In the genomic region with DNA sequence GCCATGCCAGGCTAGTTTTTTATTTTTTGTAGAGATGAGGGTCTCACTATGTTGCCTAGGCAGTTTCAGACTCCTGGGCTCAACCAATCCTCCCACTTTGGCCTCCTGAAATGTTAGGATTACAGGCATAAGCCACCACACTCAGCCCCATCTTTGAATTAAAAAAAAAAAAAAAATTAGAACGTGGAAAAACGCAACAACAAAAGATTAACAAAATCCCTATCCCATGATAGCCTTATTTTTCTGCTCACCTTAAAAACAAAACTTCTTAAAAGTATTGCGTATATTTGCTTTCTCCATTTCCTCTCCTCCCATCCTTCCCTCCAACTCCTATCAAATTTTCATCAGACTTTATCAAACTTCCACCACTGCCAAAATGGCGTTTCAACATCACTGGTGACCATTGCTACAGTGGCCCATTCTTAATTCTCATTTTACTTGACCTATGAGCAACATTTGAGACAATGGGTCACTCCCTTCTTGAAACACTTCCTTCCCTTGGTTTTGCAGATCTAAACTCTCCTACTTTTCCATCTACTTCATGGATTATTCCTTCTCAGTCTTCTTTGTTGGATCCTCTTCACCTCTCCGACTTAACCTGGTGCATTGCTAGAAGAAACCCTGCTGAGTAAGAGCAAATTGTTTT, we compare ENCODE assay signal across 8 cellular contexts. TPM values are rescaled to one million over a fixed set of nuclear protein-coding genes. Genes with fewer than 3 reads are reported as not detected.
DNase-seq lines count a peak whose midpoint lies in the region; ATAC-seq and TF ChIP-seq lines count a peak whose summit lies in the region.

No MANE protein-coding gene starts in this region.

- POLR2A ChIA-PET in activated CD8-positive, alpha-beta T cell treated with anti-CD3 and anti-CD28 coated beads for 36 hours (lab: Charles Lee) = interaction anchor here (0.9 to 1.6 kb wide), 2 partner anchors 23 to 449 kb away, joined by 3 to 5 read pairs; partner anchors contain the start of gene EXO5

- peak overlapping the region; percentile 79 for H3K4me2 ChIP-seq in DND-41 (ENCODE audit: insufficient read depth, low read length)

- H3K79me2 ChIP-seq in DND-41 (ENCODE audit: insufficient read depth, low read length) = peaks cover 12% of the 10 kb centered on the region

- peaks cover 9% of the 10 kb centered on the region for H3K27me3 Mint-ChIP-seq in activated CD8-positive, alpha-beta T cell treated with anti-CD3 and anti-CD28 coated beads for 36 hours

- no peak for TF ChIP-seq CTCF in DND-41 (IDR thresholded peaks at IDR 0.05; ENCODE audit: borderline replicate concordance, extremely low read depth, low read length, poor library complexity, severe bottlenecking)
- TF ChIP-seq CTCF in activated CD8-positive, alpha-beta T cell treated with anti-CD3 and anti-CD28 coated beads for 36 hours (IDR thresholded peaks at IDR 0.05) = no peak

- WGBS in right cardiac atrium = 26% methylated on average over 5 of the region's 5 CpGs

- H3K4me1 ChIP-seq in DND-41 (ENCODE audit: insufficient read depth, low read length) (peaks cover 26% of the 10 kb centered on the region), right cardiac atrium (ENCODE audit: control insufficient read depth, insufficient read depth, low read length) (no peaks in the 10 kb centered on the region), skeletal muscle tissue (ENCODE audit: control insufficient read depth in 3 of 3, insufficient read depth in 3 of 3, low read length in 3 of 3) (peaks cover 12 to 15% (median 12%) of the 10 kb centered on the region in 3 donors)

- no peak for ATAC-seq in DND-41 (ENCODE audit: insufficient read depth, low read depth)
- peak; percentile 11 for ATAC-seq in HG02571 (IDR thresholded peaks at IDR 0.05; ENCODE audit: unreplicated experiment)
- ATAC-seq in activated CD8-positive, alpha-beta T cell treated with anti-CD3 and anti-CD28 coated beads for 36 hours = peak; percentile 7
- ATAC-seq in right cardiac atrium = peak; percentile 10 to 65
- no peak for ATAC-seq in GM18909 (IDR thresholded peaks at IDR 0.05; ENCODE audit: poor library complexity, unreplicated experiment)
- ATAC-seq in HG03432 (IDR thresholded peaks at IDR 0.05; ENCODE audit: unreplicated experiment) = no peak

- no peaks in the 10 kb centered on the region for H4K20me1 ChIP-seq in DND-41 (ENCODE audit: insufficient read depth, low read length)

- peak overlapping the region; percentile 88 for H3K27ac Mint-ChIP-seq in activated CD8-positive, alpha-beta T cell treated with anti-CD3 and anti-CD28 coated beads for 36 hours

- H3K27me3 ChIP-seq in DND-41 (ENCODE audit: insufficient read depth, low read length, poor library complexity) (no peaks in the 10 kb centered on the region), right cardiac atrium (ENCODE audit: control insufficient read depth, insufficient read depth) (no peaks in the 10 kb centered on the region), skeletal muscle tissue (ENCODE audit: control insufficient read depth in 3 of 3, insufficient read depth in 3 of 3, low read length in 3 of 3) (no peaks in the 10 kb centered on the region)

- H3K36me3 Mint-ChIP-seq in activated CD8-positive, alpha-beta T cell treated with anti-CD3 and anti-CD28 coated beads for 36 hours (ENCODE audit: low read depth) = peaks cover 22% of the 10 kb centered on the region

- H3K36me3 ChIP-seq in DND-41 (ENCODE audit: insufficient read depth, low read length) (peaks cover 10% of the 10 kb centered on the region; the same call in 1 of the 2 replicates), skeletal muscle tissue (ENCODE audit: control insufficient read depth in 3 of 3, insufficient read depth in 3 of 3, low read length in 3 of 3) (peaks cover 0 to 2% (median 2%) of the 10 kb centered on the region in 3 donors)

- intact Hi-C loops in activated CD8-positive, alpha-beta T cell treated with anti-CD3 and anti-CD28 coated beads for 36 hours (cut with micrococcal nuclease) = no loop called here
- intact Hi-C loops in right cardiac atrium (cut with DNase I) = no loop called here

- peak overlapping the region; percentile 87 for H2AFZ ChIP-seq in DND-41 (ENCODE audit: low read depth, low read length)

- H3K9ac ChIP-seq in DND-41 (ENCODE audit: low read depth, low read length) = peak overlapping the region; percentile 77
- peak overlapping the region; percentile 70 to 79 (median 77) for H3K9ac ChIP-seq in skeletal muscle tissue (ENCODE audit: low read depth in 1 of 3, low read length in 3 of 3)

- peaks cover 14% of the 10 kb centered on the region for H3K4me1 Mint-ChIP-seq in activated CD8-positive, alpha-beta T cell treated with anti-CD3 and anti-CD28 coated beads for 36 hours (ENCODE audit: low read depth)

- H3K9me3 ChIP-seq in DND-41 (ENCODE audit: insufficient read depth, low read length, severe bottlenecking) (no peaks in the 10 kb centered on the region), right cardiac atrium (ENCODE audit: control insufficient read depth, low read length) (no peaks in the 10 kb centered on the region), skeletal muscle tissue (ENCODE audit: control insufficient read depth in 3 of 3, low read length in 3 of 3) (no peaks in the 10 kb centered on the region)

- CTCF ChIA-PET in activated CD8-positive, alpha-beta T cell treated with anti-CD3 and anti-CD28 coated beads for 36 hours (lab: Charles Lee) = interaction anchor here (1.1 to 2.9 kb wide), 5 partner anchors 27 to 422 kb away, joined by 3 to 23 read pairs (median 4); no protein-coding TSS in a partner anchor

- H3K27ac ChIP-seq in DND-41 (ENCODE audit: low read length) = peak overlapping the region; percentile 82
- peak overlapping the region; percentile 90 for H3K27ac ChIP-seq in right cardiac atrium (ENCODE audit: low read length)
- peak overlapping the region; percentile 77 for H3K27ac ChIP-seq in skeletal muscle tissue (ENCODE audit: low read depth, low read length)

- H3K4me3 ChIP-seq in DND-41 (ENCODE audit: low read depth in 1 of 2, low read length in 2 of 2) (peak overlapping the region; percentile 79 to 90), right cardiac atrium (ENCODE audit: low read length) (peak overlapping the region; percentile 77), skeletal muscle tissue (ENCODE audit: low read length in 3 of 3) (peak overlapping the region; percentile 84 to 94 (median 91))

- H3K9me3 Mint-ChIP-seq in activated CD8-positive, alpha-beta T cell treated with anti-CD3 and anti-CD28 coated beads for 36 hours = peaks cover 6% of the 10 kb centered on the region

- DNase-seq in DND-41 = no peak
- DNase-seq in activated CD8-positive, alpha-beta T cell treated with anti-CD3 and anti-CD28 coated beads for 36 hours = no peak
- DNase-seq in right cardiac atrium = no peak
- DNase-seq in NOMO-1 (lab: John Stamatoyannopoulos, UW; ENCODE audit: unreplicated experiment in 2 of 2) = no peak

- peak overlapping the region; percentile 93 for H3K4me3 Mint-ChIP-seq in activated CD8-positive, alpha-beta T cell treated with anti-CD3 and anti-CD28 coated beads for 36 hours

RNA-seq across cellular contexts. Expression of gene ZNF684, which starts 0.6 kb away (rescaled TPM):
- total RNA-seq in activated CD8-positive, alpha-beta T cell treated with anti-CD3 and anti-CD28 coated beads for 36 hours = 1 to 10 TPM; 4.2 to 4.4 TPM
- total RNA-seq in right cardiac atrium (1 to 10 TPM; 6.7 to 8.8 (median 7.7) TPM), skeletal muscle tissue (2.1 TPM)
- polyA plus RNA-seq in right cardiac atrium = 6.0 TPM

RNA-seq across cellular contexts. Expression of gene EXO5, which starts 22.3 kb away (rescaled TPM):
- total RNA-seq in activated CD8-positive, alpha-beta T cell treated with anti-CD3 and anti-CD28 coated beads for 36 hours = 10 to 100 TPM in 1 of 2 experiments, 1 to 10 TPM in 1; 8.7 to 10.2 TPM
- 1 to 10 TPM; 3.6 to 6.3 (median 4.8) TPM for total RNA-seq in right cardiac atrium
- 3.4 TPM for polyA plus RNA-seq in right cardiac atrium
- 6.3 TPM for total RNA-seq in skeletal muscle tissue

RNA-seq across cellular contexts. Expression of gene ZFP69, which starts 53.8 kb away (rescaled TPM):
- total RNA-seq in activated CD8-positive, alpha-beta T cell treated with anti-CD3 and anti-CD28 coated beads for 36 hours = 1 to 10 TPM; 4.2 to 4.7 TPM
- 1 to 10 TPM; 1.7 to 2.8 (median 2.4) TPM for total RNA-seq in right cardiac atrium
- polyA plus RNA-seq in right cardiac atrium = 1.8 TPM
- total RNA-seq in skeletal muscle tissue = 3.7 TPM

Comparison
In these comparisons a context has a peak if more than half of its experiments do, and no peak if none do; other contexts are left out.
1. ATAC-seq: peak in HG02571 (single experiment), activated CD8-positive, alpha-beta T cell treated with anti-CD3 and anti-CD28 coated beads for 36 hours (single experiment) and right cardiac atrium (2 of 2); none in DND-41 (single experiment), GM18909 (single experiment) and HG03432 (single experiment).
2. Peak in every context shown above with its lines, with median percentiles within 50 percentile points of each other: H3K27ac ChIP-seq and H3K4me3 ChIP-seq.